Comparison of ENCODE assay signal across 2 cellular contexts in genomic region chr19:11191934-11192333, GRCh38.
TF ChIP-seq lines count a peak whose summit lies in the region.

No MANE protein-coding gene starts in this region.

TF ChIP-seq in HEK293, 187 proteins besides CTCF, POLR2A, EP300 and RAD21:
- TF ChIP-seq ZNF354C (tag by site-specific recombination; IDR thresholded peaks at IDR 0.05; ENCODE audit: borderline replicate concordance, low read depth) = no peak
- TF ChIP-seq, protein P1, sequence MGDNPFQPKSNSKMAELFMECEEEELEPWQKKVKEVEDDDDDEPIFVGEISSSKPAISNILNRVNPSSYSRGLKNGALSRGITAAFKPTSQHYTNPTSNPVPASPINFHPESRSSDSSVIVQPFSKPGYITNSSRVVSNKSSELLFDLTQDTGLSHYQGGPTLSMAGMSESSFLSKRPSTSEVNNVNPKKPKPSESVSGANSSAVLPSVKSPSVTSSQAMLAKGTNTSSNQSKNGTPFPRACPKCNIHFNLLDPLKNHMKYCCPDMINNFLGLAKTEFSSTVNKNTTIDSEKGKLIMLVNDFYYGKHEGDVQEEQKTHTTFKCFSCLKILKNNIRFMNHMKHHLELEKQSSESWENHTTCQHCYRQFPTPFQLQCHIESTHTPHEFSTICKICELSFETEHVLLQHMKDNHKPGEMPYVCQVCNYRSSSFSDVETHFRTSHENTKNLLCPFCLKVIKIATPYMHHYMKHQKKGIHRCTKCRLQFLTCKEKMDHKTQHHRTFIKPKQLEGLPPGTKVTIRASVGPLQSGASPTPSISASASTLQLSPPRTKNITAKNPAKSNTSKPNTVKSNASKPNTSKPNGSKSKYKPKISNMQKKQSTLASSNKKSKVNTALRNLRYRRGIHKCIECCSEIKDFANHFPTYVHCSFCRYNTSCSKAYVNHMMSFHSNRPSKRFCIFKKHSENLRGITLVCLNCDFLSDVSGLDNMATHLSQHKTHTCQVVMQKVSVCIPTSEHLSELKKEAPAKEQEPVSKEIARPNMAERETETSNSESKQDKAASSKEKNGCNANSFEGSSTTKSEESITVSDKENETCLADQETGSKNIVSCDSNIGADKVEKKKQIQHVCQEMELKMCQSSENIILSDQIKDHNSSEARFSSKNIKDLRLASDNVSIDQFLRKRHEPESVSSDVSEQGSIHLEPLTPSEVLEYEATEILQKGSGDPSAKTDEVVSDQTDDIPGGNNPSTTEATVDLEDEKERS (tag by site-specific recombination; IDR thresholded peaks at IDR 0.05) = peak; percentile 82
- TF ChIP-seq KLF8 (tag by site-specific recombination; IDR thresholded peaks at IDR 0.05) = peak; percentile 27; the same call in 1 of the 2 replicates

TF ChIP-seq in GM12878, 131 proteins besides CTCF, POLR2A, EP300 and RAD21 (continues in another document):
- TF ChIP-seq ZNF384 (IDR thresholded peaks at IDR 0.05; ENCODE audit: borderline replicate concordance, low read depth, low read length) (no peak), ZBTB11 (CRISPR knock-in tag; IDR thresholded peaks at IDR 0.05) (no peak), EED (IDR thresholded peaks at IDR 0.05; ENCODE audit: low read depth) (peak; percentile 75), TCF12 (IDR thresholded peaks at IDR 0.05; ENCODE audit: low read depth, low read length) (peak; percentile 44; the same call in 1 of the 2 replicates), RAD51 (IDR thresholded peaks at IDR 0.05) (no peak), RFX5 (IDR thresholded peaks at IDR 0.05; ENCODE audit: low read depth, low read length) (no peak), REST (IDR thresholded peaks at IDR 0.05; ENCODE audit: low read depth, low read length) (no peak), ZNF24 (IDR thresholded peaks at IDR 0.05) (no peak), NR2C1 (IDR thresholded peaks at IDR 0.05) (no peak), TBL1XR1 (IDR thresholded peaks at IDR 0.05; ENCODE audit: low read depth, low read length) (no peak), KAT2A (conservative IDR thresholded peaks at IDR 0.05; ENCODE audit: control insufficient read depth, low read depth, low read length) (no peak), ELK1 (IDR thresholded peaks at IDR 0.05; ENCODE audit: low read depth, low read length) (no peak), CREM (IDR thresholded peaks at IDR 0.05; ENCODE audit: low read depth) (peak; percentile 50; the same call in 1 of the 2 replicates), SIX5 (IDR thresholded peaks at IDR 0.05; ENCODE audit: low read depth, low read length, severe bottlenecking) (no peak), RB1 (IDR thresholded peaks at IDR 0.05; ENCODE audit: borderline replicate concordance) (no peak), ZNF217 (IDR thresholded peaks at IDR 0.05) (peak; percentile 48; the same call in 1 of the 2 replicates), NBN (IDR thresholded peaks at IDR 0.05) (no peak), SPI1 (IDR thresholded peaks at IDR 0.05; ENCODE audit: borderline replicate concordance, insufficient read depth, low read depth, low read length) (no peak), MXI1 (IDR thresholded peaks at IDR 0.05; ENCODE audit: low read depth, low read length) (no peak), POU2F2 (IDR thresholded peaks at IDR 0.05; ENCODE audit: borderline replicate concordance, low read depth, low read length) (no peak), ZNF687 (IDR thresholded peaks at IDR 0.05) (no peak), ASH2L (IDR thresholded peaks at IDR 0.05; ENCODE audit: borderline replicate concordance, low read depth) (no peak), TCF7 (IDR thresholded peaks at IDR 0.05; ENCODE audit: borderline replicate concordance) (no peak), CREB1 (IDR thresholded peaks at IDR 0.05; ENCODE audit: low read depth) (peak; percentile 65), PAX5 (IDR thresholded peaks at IDR 0.05; ENCODE audit: borderline replicate concordance, low read depth, low read length) (peak; percentile 55; the same call in 1 of the 2 replicates), SUPT20H (IDR thresholded peaks at IDR 0.05; ENCODE audit: borderline replicate concordance, control insufficient read depth, low read depth, low read length) (no peak)
- TF ChIP-seq, protein P2, sequence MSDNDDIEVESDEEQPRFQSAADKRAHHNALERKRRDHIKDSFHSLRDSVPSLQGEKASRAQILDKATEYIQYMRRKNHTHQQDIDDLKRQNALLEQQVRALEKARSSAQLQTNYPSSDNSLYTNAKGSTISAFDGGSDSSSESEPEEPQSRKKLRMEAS (IDR thresholded peaks at IDR 0.05; ENCODE audit: low read depth, low read length) = no peak
- TF ChIP-seq, protein P3, sequence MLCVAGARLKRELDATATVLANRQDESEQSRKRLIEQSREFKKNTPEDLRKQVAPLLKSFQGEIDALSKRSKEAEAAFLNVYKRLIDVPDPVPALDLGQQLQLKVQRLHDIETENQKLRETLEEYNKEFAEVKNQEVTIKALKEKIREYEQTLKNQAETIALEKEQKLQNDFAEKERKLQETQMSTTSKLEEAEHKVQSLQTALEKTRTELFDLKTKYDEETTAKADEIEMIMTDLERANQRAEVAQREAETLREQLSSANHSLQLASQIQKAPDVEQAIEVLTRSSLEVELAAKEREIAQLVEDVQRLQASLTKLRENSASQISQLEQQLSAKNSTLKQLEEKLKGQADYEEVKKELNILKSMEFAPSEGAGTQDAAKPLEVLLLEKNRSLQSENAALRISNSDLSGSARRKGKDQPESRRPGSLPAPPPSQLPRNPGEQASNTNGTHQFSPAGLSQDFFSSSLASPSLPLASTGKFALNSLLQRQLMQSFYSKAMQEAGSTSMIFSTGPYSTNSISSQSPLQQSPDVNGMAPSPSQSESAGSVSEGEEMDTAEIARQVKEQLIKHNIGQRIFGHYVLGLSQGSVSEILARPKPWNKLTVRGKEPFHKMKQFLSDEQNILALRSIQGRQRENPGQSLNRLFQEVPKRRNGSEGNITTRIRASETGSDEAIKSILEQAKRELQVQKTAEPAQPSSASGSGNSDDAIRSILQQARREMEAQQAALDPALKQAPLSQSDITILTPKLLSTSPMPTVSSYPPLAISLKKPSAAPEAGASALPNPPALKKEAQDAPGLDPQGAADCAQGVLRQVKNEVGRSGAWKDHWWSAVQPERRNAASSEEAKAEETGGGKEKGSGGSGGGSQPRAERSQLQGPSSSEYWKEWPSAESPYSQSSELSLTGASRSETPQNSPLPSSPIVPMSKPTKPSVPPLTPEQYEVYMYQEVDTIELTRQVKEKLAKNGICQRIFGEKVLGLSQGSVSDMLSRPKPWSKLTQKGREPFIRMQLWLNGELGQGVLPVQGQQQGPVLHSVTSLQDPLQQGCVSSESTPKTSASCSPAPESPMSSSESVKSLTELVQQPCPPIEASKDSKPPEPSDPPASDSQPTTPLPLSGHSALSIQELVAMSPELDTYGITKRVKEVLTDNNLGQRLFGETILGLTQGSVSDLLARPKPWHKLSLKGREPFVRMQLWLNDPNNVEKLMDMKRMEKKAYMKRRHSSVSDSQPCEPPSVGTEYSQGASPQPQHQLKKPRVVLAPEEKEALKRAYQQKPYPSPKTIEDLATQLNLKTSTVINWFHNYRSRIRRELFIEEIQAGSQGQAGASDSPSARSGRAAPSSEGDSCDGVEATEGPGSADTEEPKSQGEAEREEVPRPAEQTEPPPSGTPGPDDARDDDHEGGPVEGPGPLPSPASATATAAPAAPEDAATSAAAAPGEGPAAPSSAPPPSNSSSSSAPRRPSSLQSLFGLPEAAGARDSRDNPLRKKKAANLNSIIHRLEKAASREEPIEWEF (IDR thresholded peaks at IDR 0.05; ENCODE audit: insufficient replicate concordance, low read depth, low read length) = no peak
- TF ChIP-seq, protein P4, sequence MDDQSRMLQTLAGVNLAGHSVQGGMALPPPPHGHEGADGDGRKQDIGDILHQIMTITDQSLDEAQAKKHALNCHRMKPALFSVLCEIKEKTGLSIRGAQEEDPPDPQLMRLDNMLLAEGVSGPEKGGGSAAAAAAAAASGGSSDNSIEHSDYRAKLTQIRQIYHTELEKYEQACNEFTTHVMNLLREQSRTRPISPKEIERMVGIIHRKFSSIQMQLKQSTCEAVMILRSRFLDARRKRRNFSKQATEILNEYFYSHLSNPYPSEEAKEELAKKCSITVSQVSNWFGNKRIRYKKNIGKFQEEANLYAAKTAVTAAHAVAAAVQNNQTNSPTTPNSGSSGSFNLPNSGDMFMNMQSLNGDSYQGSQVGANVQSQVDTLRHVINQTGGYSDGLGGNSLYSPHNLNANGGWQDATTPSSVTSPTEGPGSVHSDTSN (IDR thresholded peaks at IDR 0.05; ENCODE audit: insufficient replicate concordance, low read depth, low read length) = peak; percentile 34
- TF ChIP-seq, protein P5, sequence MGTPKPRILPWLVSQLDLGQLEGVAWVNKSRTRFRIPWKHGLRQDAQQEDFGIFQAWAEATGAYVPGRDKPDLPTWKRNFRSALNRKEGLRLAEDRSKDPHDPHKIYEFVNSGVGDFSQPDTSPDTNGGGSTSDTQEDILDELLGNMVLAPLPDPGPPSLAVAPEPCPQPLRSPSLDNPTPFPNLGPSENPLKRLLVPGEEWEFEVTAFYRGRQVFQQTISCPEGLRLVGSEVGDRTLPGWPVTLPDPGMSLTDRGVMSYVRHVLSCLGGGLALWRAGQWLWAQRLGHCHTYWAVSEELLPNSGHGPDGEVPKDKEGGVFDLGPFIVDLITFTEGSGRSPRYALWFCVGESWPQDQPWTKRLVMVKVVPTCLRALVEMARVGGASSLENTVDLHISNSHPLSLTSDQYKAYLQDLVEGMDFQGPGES (IDR thresholded peaks at IDR 0.05) = no peak
